Comparison of ENCODE assay signal across 11 cellular contexts in genomic region chr13:45833663-45834062, GRCh38. TPM values are rescaled to one million over a fixed set of nuclear protein-coding genes. Genes with fewer than 3 reads are reported as not detected.
A peak's percentile ranks its signal among the peaks of the same experiment; 100 is the strongest.
DNase-seq lines count a peak whose midpoint lies in the region; ATAC-seq and TF ChIP-seq lines count a peak whose summit lies in the region.
"Had no signal": no experiment of that assay in that cellular context is flagged by ENCODE, and none has a peak within 500 bp of the region (broad histone marks: within the 10 kb centered on the region; RNA-seq: fewer than 3 reads in every experiment).

No MANE protein-coding gene starts in this region.

- no peaks in the 10 kb centered on the region for H3K79me2 ChIP-seq in GM23338 (replicated peaks; ENCODE audit: insufficient read depth)

- H3K27me3 ChIP-seq in GM23338 (ENCODE audit: insufficient read depth), result no peaks in the 10 kb centered on the region
- H3K27me3 ChIP-seq: stomach had no signal

- H3K27me3 Mint-ChIP-seq in GM23338 (ENCODE audit: insufficient read depth, low read depth, poor library complexity) (no peaks in the 10 kb centered on the region), endothelial cell (ENCODE audit: unreplicated experiment) (peaks cover 1% of the 10 kb centered on the region)

- no peak for DNase-seq in GM23338 (ENCODE audit: low spot score)
- DNase-seq in RKO (ENCODE audit: low spot score), result peak; percentile 35
- DNase-seq in fibroblast of mammary gland (ENCODE audit: low read depth), result peak; percentile 40
- peak; percentile 69 for DNase-seq in retinal pigment epithelial cell (ENCODE audit: low read depth)
- DNase-seq in endothelial cell (ENCODE audit: low spot score), result no peak
- no peak for DNase-seq in T-helper 2 cell
- DNase-seq in GM13977 (ENCODE audit: low spot score), result no peak
- DNase-seq: activated effector memory CD4-positive, alpha-beta T cell treated with Interleukin-2 at 50 U/mL for 16 hours; NCI-H1105 treated with DMSO at 0.1 percent for 48 hours; stomach had no signal

- no peaks in the 10 kb centered on the region for H3K9me3 Mint-ChIP-seq in GM23338
- no peaks in the 10 kb centered on the region for H3K9me3 Mint-ChIP-seq in endothelial cell (ENCODE audit: unreplicated experiment)

- H3K36me3 Mint-ChIP-seq in GM23338 (ENCODE audit: low read depth) (no peaks in the 10 kb centered on the region), endothelial cell (ENCODE audit: low read depth, unreplicated experiment) (no peaks in the 10 kb centered on the region)

- H3K27ac ChIP-seq in GM23338 (ENCODE audit: low read depth), result no peak overlapping the region

- H3K27ac Mint-ChIP-seq in GM23338 (no peak overlapping the region), endothelial cell (ENCODE audit: unreplicated experiment) (no peak overlapping the region)

- H3F3A ChIP-seq in GM23338 (replicated peaks; ENCODE audit: low read depth), result no peaks in the 10 kb centered on the region

- H3K4me1 ChIP-seq in GM23338 (ENCODE audit: insufficient read depth), result peaks cover 13% of the 10 kb centered on the region

- H3K9me2 ChIP-seq in GM23338 (ENCODE audit: insufficient read depth), result 0 out of 2 replicates have a peak, but pooled peaks cover 5% of the 10 kb centered on the region

- no peak overlapping the region for H3K4me2 ChIP-seq in GM23338

- no peak for TF ChIP-seq CTCF in GM23338 (conservative IDR thresholded peaks at IDR 0.05; ENCODE audit: low read depth in 2 of 2)
- no peak for TF ChIP-seq CTCF in fibroblast of mammary gland (conservative IDR thresholded peaks at IDR 0.05; ENCODE audit: control insufficient read depth, insufficient read depth, low read depth, low read length)
- TF ChIP-seq CTCF in retinal pigment epithelial cell (conservative IDR thresholded peaks at IDR 0.05; ENCODE audit: low read depth, low read length), result no peak
- TF ChIP-seq CTCF in endothelial cell (IDR thresholded peaks at IDR 0.05; ENCODE audit: unreplicated experiment), result no peak
- no peak for TF ChIP-seq CTCF in GM13977 (IDR thresholded peaks at IDR 0.05; ENCODE audit: extremely low read depth, insufficient read depth, missing control alignments)

- no peaks in the 10 kb centered on the region for H3K36me3 ChIP-seq in GM23338 (ENCODE audit: insufficient read depth)
- H3K36me3 ChIP-seq: stomach had no signal

- in situ Hi-C loops in GM13977 (cut with MboI; ENCODE audit: low pct_unique_long_range_greater_than_20kb, low sequenced_read_pairs, unreplicated experiment), result no loop called here

- H2AFZ ChIP-seq in GM23338, result 0 out of 2 replicates have a peak overlapping the region, but pooled peaks have one; percentile 14

- no peak for ATAC-seq in GM23338
- ATAC-seq in GM18502 (IDR thresholded peaks at IDR 0.05; ENCODE audit: poor library complexity, unreplicated experiment), result no peak

- H3K4me3 Mint-ChIP-seq in GM23338 (no peak overlapping the region), endothelial cell (ENCODE audit: unreplicated experiment) (no peak overlapping the region)

- H3K4me3 ChIP-seq in GM23338 (no peak overlapping the region), fibroblast of mammary gland (ENCODE audit: control insufficient read depth, low read depth, low read length) (no peak overlapping the region), retinal pigment epithelial cell (ENCODE audit: low read length) (no peak overlapping the region)
- H3K4me3 ChIP-seq: stomach had no signal

- no peaks in the 10 kb centered on the region for H4K20me1 ChIP-seq in GM23338 (replicated peaks; ENCODE audit: insufficient read depth)

- H3K4me1 Mint-ChIP-seq in GM23338, result peaks cover 24% of the 10 kb centered on the region
- H3K4me1 Mint-ChIP-seq in endothelial cell (ENCODE audit: unreplicated experiment), result peaks cover 5% of the 10 kb centered on the region

TF ChIP-seq in GM23338, 12 proteins besides CTCF, POLR2A, EP300 and RAD21 (continues in another document):
- TF ChIP-seq STAT1 (IDR thresholded peaks at IDR 0.05; ENCODE audit: unreplicated experiment) (no peak), EZH2 (IDR thresholded peaks at IDR 0.05; ENCODE audit: low read depth, unreplicated experiment) (no peak), ZNF462 (CRISPR knock-in tag; IDR thresholded peaks at IDR 0.05) (no peak), JUNB (IDR thresholded peaks at IDR 0.05; ENCODE audit: unreplicated experiment) (no peak), CREB1 (CRISPR knock-in tag; IDR thresholded peaks at IDR 0.05; ENCODE audit: low read depth) (no peak), POLR2AphosphoS5 (IDR thresholded peaks at IDR 0.05; ENCODE audit: low read depth) (no peak), EZH2phosphoT487 (IDR thresholded peaks at IDR 0.05; ENCODE audit: unreplicated experiment) (no peak)

RNA-seq across cellular contexts. Expression of gene SIAH3, which starts 17.9 kb away (rescaled TPM):
- 0.17 and 0.35 TPM in 2 replicates for total RNA-seq in GM23338 (2014; rRNA removed; shearing (Covaris generic))
- polyA plus RNA-seq in GM23338 (2016; fragmentation: Nextera tagmentation; extraction: Ambion mirVana), result 0.13 and 0.14 TPM in 2 replicates
- total RNA-seq in endothelial cell (ENCODE audit: unreplicated experiment), result 0.08 TPM
- polyA plus RNA-seq: stomach had no signal

Comparison
In these comparisons a context has a peak if more than half of its experiments do, and no peak if none do; other contexts are left out.
1. DNase-seq: peak in RKO (single experiment), fibroblast of mammary gland (single experiment) and retinal pigment epithelial cell (single experiment); none in GM23338 (single experiment), endothelial cell (single experiment), T-helper 2 cell (0 of 5) and GM13977 (single experiment).